Comparison of ENCODE assay signal across 18 cellular contexts in the genomic region with DNA sequence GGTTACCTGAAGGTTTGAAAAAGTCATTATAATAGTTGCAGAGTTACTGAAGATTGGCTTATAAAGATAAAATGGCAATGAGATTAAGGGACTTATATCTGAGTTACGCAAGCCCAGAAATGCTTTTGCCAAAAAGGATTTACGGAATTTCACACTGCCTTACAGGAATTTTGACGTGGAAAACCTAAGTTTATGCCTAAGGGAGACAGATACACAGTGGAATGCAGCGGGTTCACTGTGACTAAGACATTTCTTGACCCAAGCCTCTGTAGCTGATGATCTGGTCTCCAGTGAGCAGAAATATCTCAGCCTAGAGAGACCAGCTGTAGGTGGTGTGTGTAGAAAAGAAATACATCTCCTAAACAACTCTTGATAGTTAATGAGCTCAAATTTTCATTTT. TPM values are rescaled to one million over a fixed set of nuclear protein-coding genes. Genes with fewer than 3 reads are reported as not detected.
DNase-seq lines count a peak whose midpoint lies in the region; ATAC-seq and TF ChIP-seq lines count a peak whose summit lies in the region.
"Had no signal": no experiment of that assay in that cellular context is flagged by ENCODE, and none has a peak within 500 bp of the region (broad histone marks: within the 10 kb centered on the region; RNA-seq: fewer than 3 reads in every experiment).

No MANE protein-coding gene starts in this region.

- TF ChIP-seq CTCF in foreskin fibroblast (IDR thresholded peaks at IDR 0.05; ENCODE audit: low read depth, low read length) (no peak), psoas muscle (IDR thresholded peaks at IDR 0.05) (no peak)

- H3K4me3 ChIP-seq in adipocyte (ENCODE audit: low read length) (peak overlapping the region; percentile 35), foreskin fibroblast (ENCODE audit: low read depth in 1 of 2, low read length in 2 of 2) (no peak overlapping the region), psoas muscle (no peak overlapping the region)
- H3K4me3 ChIP-seq: dorsolateral prefrontal cortex, left lung had no signal

- H3K9me3 Mint-ChIP-seq in stimulated activated memory B cell treated with anti-CD40 and anti-IgM and Interleukin-4, amounts not matched to agents 10 μg/mL and 1 μg/mL and 100 μg/mL, for 72 hours: no peaks in the 10 kb centered on the region
- H3K9me3 Mint-ChIP-seq: activated naive CD4-positive, alpha-beta T cell treated with anti-CD3 and anti-CD28 coated beads, Interleukin-2, amount 50 U/mL, for 72 hours; natural killer cell treated with Interleukin-12 subunit alpha and Interleukin-12 subunit beta and Interleukin-15 and Interleukin-18, amount 100 ng/mL, for 72 hours had no signal

- H3K27me3 Mint-ChIP-seq in stimulated activated memory B cell treated with anti-CD40 and anti-IgM and Interleukin-4, amounts not matched to agents 10 μg/mL and 1 μg/mL and 100 μg/mL, for 72 hours: no peaks in the 10 kb centered on the region

- DNase-seq in HCEC 1CT (peak; percentile 96), adipocyte (ENCODE audit: low read depth) (peak; percentile 90), foreskin fibroblast (peak; percentile 73 to 87), psoas muscle (no peak), LoVo (ENCODE audit: low spot score) (no peak)
- DNase-seq: activated CD4-positive, CD25-positive, alpha-beta regulatory T cell; COR-L47; dorsolateral prefrontal cortex; head of caudate nucleus; left lung; NCI-H1694 treated with DMSO at 0.1 percent for 48 hours; NCI-H748 treated with DMSO at 0.1 percent for 48 hours; SIG-M5 had no signal

- no peaks in the 10 kb centered on the region for H3K27me3 ChIP-seq in adipocyte (replicated peaks; ENCODE audit: control insufficient read depth, insufficient read depth, low read length)
- no peaks in the 10 kb centered on the region for H3K27me3 ChIP-seq in psoas muscle (ENCODE audit: insufficient read depth in 3 of 3, low read length in 2 of 3)
- H3K27me3 ChIP-seq: dorsolateral prefrontal cortex, left lung had no signal

- ATAC-seq in stimulated activated memory B cell treated with anti-CD40 and anti-IgM and Interleukin-4, amounts not matched to agents 10 μg/mL and 1 μg/mL and 100 μg/mL, for 72 hours: no peak
- ATAC-seq in psoas muscle: no peak
- ATAC-seq in HG02588 (IDR thresholded peaks at IDR 0.05; ENCODE audit: unreplicated experiment): no peak
- ATAC-seq: activated naive CD4-positive, alpha-beta T cell treated with anti-CD3 and anti-CD28 coated beads, Interleukin-2, amount 50 U/mL, for 72 hours; left lung; natural killer cell treated with Interleukin-12 subunit alpha and Interleukin-12 subunit beta and Interleukin-15 and Interleukin-18, amount 100 ng/mL, for 72 hours; sciatic nerve had no signal

- H3K4me1 Mint-ChIP-seq in stimulated activated memory B cell treated with anti-CD40 and anti-IgM and Interleukin-4, amounts not matched to agents 10 μg/mL and 1 μg/mL and 100 μg/mL, for 72 hours: peaks cover 24% of the 10 kb centered on the region

- H3K9me3 ChIP-seq in adipocyte (ENCODE audit: control insufficient read depth, low read length): no peaks in the 10 kb centered on the region
- no peaks in the 10 kb centered on the region for H3K9me3 ChIP-seq in psoas muscle
- H3K9me3 ChIP-seq: left lung had no signal

- H3K4me1 ChIP-seq in adipocyte (ENCODE audit: control insufficient read depth, insufficient read depth, low read length) (peaks cover 22% of the 10 kb centered on the region), psoas muscle (no peaks in the 10 kb centered on the region)
- H3K4me1 ChIP-seq: left lung had no signal

- H3K9ac ChIP-seq in adipocyte (ENCODE audit: low read length): no peak overlapping the region

- H3K36me3 ChIP-seq in adipocyte (ENCODE audit: control insufficient read depth, insufficient read depth, low read length, severe bottlenecking) (no peaks in the 10 kb centered on the region), psoas muscle (ENCODE audit: insufficient read depth in 1 of 2, low read depth in 1 of 2) (no peaks in the 10 kb centered on the region)
- H3K36me3 ChIP-seq: left lung had no signal

- 25 to 45% (median 27%) methylated on average over 4 of the region's 4 CpGs for WGBS in psoas muscle, 3 donors

- no peak overlapping the region for H3K27ac ChIP-seq in psoas muscle
- H3K27ac ChIP-seq: dorsolateral prefrontal cortex, left lung had no signal

- intact Hi-C loops in psoas muscle (cut with DNase I): no loop called here

- no peak overlapping the region for H3K4me3 Mint-ChIP-seq in stimulated activated memory B cell treated with anti-CD40 and anti-IgM and Interleukin-4, amounts not matched to agents 10 μg/mL and 1 μg/mL and 100 μg/mL, for 72 hours
- H3K4me3 Mint-ChIP-seq: natural killer cell treated with Interleukin-12 subunit alpha and Interleukin-12 subunit beta and Interleukin-15 and Interleukin-18, amount 100 ng/mL, for 72 hours had no signal

- no peaks in the 10 kb centered on the region for H3K36me3 Mint-ChIP-seq in stimulated activated memory B cell treated with anti-CD40 and anti-IgM and Interleukin-4, amounts not matched to agents 10 μg/mL and 1 μg/mL and 100 μg/mL, for 72 hours
- H3K36me3 Mint-ChIP-seq: activated naive CD4-positive, alpha-beta T cell treated with anti-CD3 and anti-CD28 coated beads, Interleukin-2, amount 50 U/mL, for 72 hours; natural killer cell treated with Interleukin-12 subunit alpha and Interleukin-12 subunit beta and Interleukin-15 and Interleukin-18, amount 100 ng/mL, for 72 hours had no signal

- peak overlapping the region; percentile 49 for H3K27ac Mint-ChIP-seq in stimulated activated memory B cell treated with anti-CD40 and anti-IgM and Interleukin-4, amounts not matched to agents 10 μg/mL and 1 μg/mL and 100 μg/mL, for 72 hours
- H3K27ac Mint-ChIP-seq: activated naive CD4-positive, alpha-beta T cell treated with anti-CD3 and anti-CD28 coated beads, Interleukin-2, amount 50 U/mL, for 72 hours; natural killer cell treated with Interleukin-12 subunit alpha and Interleukin-12 subunit beta and Interleukin-15 and Interleukin-18, amount 100 ng/mL, for 72 hours had no signal

RNA-seq across cellular contexts. Expression of gene EXO1, which starts 10.1 kb away (rescaled TPM):
- total RNA-seq in psoas muscle: under 1 TPM in 1 of 4 donors, not detected in 3; 0.32 TPM
- polyA plus RNA-seq in psoas muscle: under 1 TPM in 2 of 3 donors, not detected in 1; 0.06 to 0.17 TPM

Comparison
In these comparisons a context has a peak if more than half of its experiments do, and no peak if none do; other contexts are left out.
1. DNase-seq: peak in HCEC 1CT (single experiment), adipocyte (single experiment) and foreskin fibroblast (2 of 2); none in psoas muscle (0 of 2) and LoVo (single experiment).